8 cellular contexts compared by ENCODE assay signal in genomic region chr1:52920791-52921291, GRCh38. TPM values are rescaled to one million over a fixed set of nuclear protein-coding genes. Genes with fewer than 3 reads are reported as not detected.
A peak's percentile ranks its signal among the peaks of the same experiment; 100 is the strongest.
DNase-seq lines count a peak whose midpoint lies in the region; ATAC-seq and TF ChIP-seq lines count a peak whose summit lies in the region.

No MANE protein-coding gene starts in this region.

- H3K9me3 ChIP-seq in HEK293 (ENCODE audit: control insufficient read depth, insufficient read depth, low read depth, low read length) (no peaks in the 10 kb centered on the region), iPS-18c (ENCODE audit: control insufficient read depth, insufficient read depth, low read length) (no peaks in the 10 kb centered on the region), spleen (no peaks in the 10 kb centered on the region)

- no peak for TF ChIP-seq CTCF in HEK293 (tag by site-specific recombination; IDR thresholded peaks at IDR 0.05)
- TF ChIP-seq CTCF in spleen (IDR thresholded peaks at IDR 0.05 in 8 of 11, conservative IDR thresholded peaks at IDR 0.05 in 3 of 11), result no peak

- peaks cover 0 to 55% (median 8%) of the 10 kb centered on the region in 7 donors for H3K27me3 ChIP-seq in spleen (replicated peaks in 1 of 7)

- peak overlapping the region; percentile 69 for H3K27ac ChIP-seq in HEK293 (ENCODE audit: extremely low read depth, low read depth, low read length)
- H3K27ac ChIP-seq in spleen, result peak overlapping the region in 7 of 8 donors; percentile 74 to 83 (median 80)

- CTCF ChIA-PET in HEK293 (lab: Yijun Ruan, JAX), result interaction anchor here (0.6 to 1.0 kb wide), 3 partner anchors 27 to 167 kb away, joined by 3 to 4 read pairs (median 3); no protein-coding TSS in a partner anchor

- no peaks in the 10 kb centered on the region for H3K36me3 ChIP-seq in HEK293 (ENCODE audit: control insufficient read depth in 2 of 2, insufficient read depth in 1 of 2, low read length in 2 of 2)
- H3K36me3 ChIP-seq in spleen, result no peaks in the 10 kb centered on the region

- intact Hi-C loops in spleen (cut with DNase I; ENCODE audit: low total_unique reads), result no loop called here

- peak overlapping the region; percentile 79 for H3K4me3 ChIP-seq in HEK293 (ENCODE audit: low read depth, low read length)
- peak overlapping the region; percentile 80 for H3K4me3 ChIP-seq in iPS-18c (ENCODE audit: insufficient read depth, low read depth, low read length)
- H3K4me3 ChIP-seq in spleen, result peak overlapping the region; percentile 22 to 81 (median 58)

- POLR2A ChIA-PET in HEK293 (lab: Yijun Ruan, JAX), result interaction anchor here (0.6 to 2.0 kb wide), 8 partner anchors 15 to 275 kb away, joined by 3 to 6 read pairs (median 4); partner anchors contain the start of genes CPT2 and ZYG11A

- ATAC-seq in HG03025 (IDR thresholded peaks at IDR 0.05; ENCODE audit: low FRiP score, unreplicated experiment) (no peak), HG03342 (IDR thresholded peaks at IDR 0.05; ENCODE audit: unreplicated experiment) (no peak)

- WGBS in spleen, 5 donors, result 41 to 73% (median 53%) methylated on average over 27 to 35 of the region's 35 CpGs

- H3K4me1 ChIP-seq in HEK293 (ENCODE audit: control insufficient read depth, insufficient read depth, low read length) (no peaks in the 10 kb centered on the region), spleen (peaks cover 0 to 45% (median 22%) of the 10 kb centered on the region in 6 donors)

- TF ChIP-seq POLR2A in spleen (IDR thresholded peaks at IDR 0.05), result no peak

- DNase-seq in astrocyte of the hippocampus (ENCODE audit: low read depth, low spot score) (peak; percentile 36), spleen (no peak), putamen (ENCODE audit: low spot score) (no peak)
- no peak for DNase-seq in stimulated activated CD4-positive, alpha-beta T cell treated with anti-CD3 and anti-CD28 coated beads, Interleukin-4, amount 100 ng/mL, for 4 hours

TF ChIP-seq in HEK293, 187 proteins besides CTCF, POLR2A, EP300 and RAD21:
- no peak for TF ChIP-seq ZNF221 (tag by site-specific recombination; IDR thresholded peaks at IDR 0.05; ENCODE audit: borderline replicate concordance)
- no peak for TF ChIP-seq EGR2 (tag by site-specific recombination; IDR thresholded peaks at IDR 0.05; ENCODE audit: low read depth)
- TF ChIP-seq ZNF211 (tag by site-specific recombination; IDR thresholded peaks at IDR 0.05; ENCODE audit: low read depth), result no peak
- no peak for TF ChIP-seq ZSCAN4 (tag by site-specific recombination; IDR thresholded peaks at IDR 0.05)
- TF ChIP-seq ZNF184 (tag by site-specific recombination; IDR thresholded peaks at IDR 0.05), result no peak
- no peak for TF ChIP-seq ZNF292 (tag by site-specific recombination; IDR thresholded peaks at IDR 0.05; ENCODE audit: borderline replicate concordance, low read depth)

RNA-seq across cellular contexts. Expression of gene ECHDC2, which starts 0.7 kb away (rescaled TPM):
- total RNA-seq in spleen, result 10 to 100 TPM; 49.1 to 99.4 (median 77.7) TPM
- polyA plus RNA-seq in spleen, result 100 to 1,000 TPM in 1 of 3 donors, 10 to 100 TPM in 2; 33.3 to 104 (median 74.1) TPM

RNA-seq across cellular contexts. Expression of gene SCP2, which starts 6.2 kb away (rescaled TPM):
- 100 to 1,000 TPM in 1 of 7 donors, 10 to 100 TPM in 6; 69.4 to 101 (median 83.0) TPM for total RNA-seq in spleen
- polyA plus RNA-seq in spleen, result 100 to 1,000 TPM in 2 of 3 donors, 10 to 100 TPM in 1; 83.6 to 105 (median 104) TPM
